ENCODE assay signal across 16 cellular contexts in the genomic region with DNA sequence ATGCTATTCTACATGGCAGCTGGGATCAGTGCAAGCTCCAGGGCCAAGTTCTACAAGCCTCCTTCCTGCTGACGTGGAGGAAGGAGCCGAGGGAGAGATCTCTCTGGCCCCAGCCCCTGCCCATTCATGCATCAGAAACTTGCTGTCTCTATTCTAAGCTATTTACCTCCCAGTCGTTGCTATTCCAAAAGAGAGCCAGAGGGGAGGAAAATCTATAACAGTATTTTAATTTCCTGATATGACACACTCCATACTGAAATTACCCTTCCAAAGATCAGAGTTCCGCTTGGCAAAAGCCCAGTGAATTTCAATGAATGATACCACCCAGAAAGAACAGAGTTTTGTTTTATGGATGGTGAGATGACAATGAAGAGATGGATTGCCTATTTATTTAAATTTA.
DNase-seq lines count a peak whose midpoint lies in the region; ATAC-seq and TF ChIP-seq lines count a peak whose summit lies in the region.
"Had no signal": no experiment of that assay in that cellular context is flagged by ENCODE, and none has a peak within 500 bp of the region (broad histone marks: within the 10 kb centered on the region; RNA-seq: fewer than 3 reads in every experiment).

No MANE protein-coding gene starts in this region.

- TF ChIP-seq CTCF in body of pancreas (IDR thresholded peaks at IDR 0.05), result no peak

- DNase-seq in body of pancreas (no peak), mucosa of gallbladder (ENCODE audit: low spot score) (peak; percentile 45), HAP-1 (ENCODE audit: low spot score in 2 of 2) (no peak)
- DNase-seq: 8988T; ACHN; BE2C; C1 segment of cervical spinal cord; CD4-positive, alpha-beta memory T cell; CD4-positive, CD25-positive, alpha-beta regulatory T cell; CD8-positive, alpha-beta memory T cell; COR-L47; DMS79 treated with DMSO at 0.1 percent for 48 hours; GF-D8 had no signal

- no peak for TF ChIP-seq POLR2A in body of pancreas (IDR thresholded peaks at IDR 0.05)

- H3K4me3 ChIP-seq in body of pancreas (no peak overlapping the region), HAP-1 (no peak overlapping the region)
- H3K4me3 ChIP-seq: BLaER1 had no signal

- H3K9me3 ChIP-seq in body of pancreas, result no peaks in the 10 kb centered on the region
- H3K9me3 ChIP-seq in HAP-1, result no peaks in the 10 kb centered on the region
- H3K9me3 ChIP-seq: BE2C, BLaER1 had no signal

- no peaks in the 10 kb centered on the region for H3K36me3 ChIP-seq in body of pancreas (replicated peaks in 1 of 2; ENCODE audit: insufficient read depth in 1 of 2, low read depth in 2 of 2)
- H3K36me3 ChIP-seq in HAP-1 (replicated peaks), result no peaks in the 10 kb centered on the region
- H3K36me3 ChIP-seq: BE2C, BLaER1 had no signal

- peak overlapping the region in 1 of 4 donors; percentile 15 for H3K27ac ChIP-seq in body of pancreas
- H3K27ac ChIP-seq: BLaER1 had no signal

- peaks cover 7% of the 10 kb centered on the region for H3K4me1 ChIP-seq in body of pancreas
- no peaks in the 10 kb centered on the region for H3K4me1 ChIP-seq in HAP-1
- H3K4me1 ChIP-seq: BE2C, BLaER1 had no signal

- intact Hi-C loops in body of pancreas (cut with DNase I), result loop anchor here (10.0 kb wide), 1 partner anchor 1376 kb away; no protein-coding TSS in a partner anchor

- H3K27me3 ChIP-seq in body of pancreas, result no peaks in the 10 kb centered on the region
- no peaks in the 10 kb centered on the region for H3K27me3 ChIP-seq in HAP-1 (ENCODE audit: low read depth)
- H3K27me3 ChIP-seq: BE2C, BLaER1 had no signal

- 28 to 32% methylated on average over 4 of the region's 4 CpGs for WGBS in body of pancreas, 2 donors

- in situ Hi-C loops in HAP-1 (cut with MboI; ENCODE audit: low sequenced_read_pairs), result no loop called here

- ATAC-seq in body of pancreas (peak; percentile 50), GM21576 (IDR thresholded peaks at IDR 0.05; ENCODE audit: unreplicated experiment) (no peak), HG02588 (IDR thresholded peaks at IDR 0.05; ENCODE audit: unreplicated experiment) (no peak)
